ENCODE assay signal across 16 cellular contexts in the genomic region with DNA sequence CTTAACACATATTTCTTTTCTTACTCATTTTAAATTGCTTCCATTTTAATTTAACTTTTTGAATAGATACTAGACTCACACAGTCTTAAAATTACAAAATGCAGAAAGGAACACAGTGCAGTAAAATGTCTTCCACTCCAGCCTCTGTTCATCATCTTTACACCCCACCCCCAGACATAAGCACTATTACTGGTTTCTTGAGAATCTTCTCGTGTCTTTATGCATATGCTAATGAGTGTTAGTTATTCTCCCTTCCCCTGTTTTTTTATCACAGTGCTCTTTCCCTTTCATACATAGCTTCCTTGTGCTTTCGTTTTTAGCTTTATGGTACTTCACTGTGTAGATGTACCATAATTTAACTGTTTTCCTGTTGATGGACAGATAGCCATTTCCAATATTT. TPM values are rescaled to one million over a fixed set of nuclear protein-coding genes. Genes with fewer than 3 reads are reported as not detected.
DNase-seq lines count a peak whose midpoint lies in the region; ATAC-seq, FAIRE-seq and TF ChIP-seq lines count a peak whose summit lies in the region.
"Had no signal": no experiment of that assay in that cellular context is flagged by ENCODE, and none has a peak within 500 bp of the region (broad histone marks: within the 10 kb centered on the region; RNA-seq: fewer than 3 reads in every experiment).

No MANE protein-coding gene starts in this region.

- intact Hi-C loops in A673 (cut with micrococcal nuclease; ENCODE audit: unreplicated experiment) (no loop called here), K562 (cut with micrococcal nuclease) (no loop called here)

- H3K36me3 ChIP-seq in A673 (ENCODE audit: insufficient read depth, low read length, poor library complexity, severe bottlenecking): peaks cover 19% of the 10 kb centered on the region
- peaks cover 32% of the 10 kb centered on the region for H3K36me3 ChIP-seq in CD4-positive, CD25-positive, alpha-beta regulatory T cell (ENCODE audit: control insufficient read depth, insufficient read depth, low read length)
- H3K36me3 ChIP-seq in K562 (ENCODE audit: control insufficient read depth, insufficient read depth, low read length): peaks cover 56% of the 10 kb centered on the region

- CTCF ChIA-PET in A673 (lab: Charles Lee): no interaction called here
- CTCF ChIA-PET in K562 (lab: Yijun Ruan, JAX; ENCODE audit: low intra/inter-chr PET ratio): no interaction called here

- no peak for ATAC-seq in CD4-positive, CD25-positive, alpha-beta regulatory T cell (ENCODE audit: low read depth in 2 of 2)
- ATAC-seq in K562: peak; percentile 37; the same call in 1 of the 3 replicates
- ATAC-seq in GM21825 (IDR thresholded peaks at IDR 0.05; ENCODE audit: unreplicated experiment): no peak
- ATAC-seq: A549, HepG2 had no signal

- H3K27me3 ChIP-seq in A673 (replicated peaks; ENCODE audit: insufficient read depth, low read depth, low read length, poor library complexity) (no peaks in the 10 kb centered on the region), K562 (ENCODE audit: control insufficient read depth in 2 of 2, insufficient read depth in 2 of 2, low read length in 2 of 2) (no peaks in the 10 kb centered on the region)
- no peaks in the 10 kb centered on the region for H3K27me3 ChIP-seq in CD4-positive, CD25-positive, alpha-beta regulatory T cell (ENCODE audit: control insufficient read depth, insufficient read depth, low read length)
- H3K27me3 ChIP-seq: BLaER1 had no signal

- H3K79me2 ChIP-seq in K562 (ENCODE audit: control insufficient read depth, insufficient read depth, low read length): peaks cover 67% of the 10 kb centered on the region

- TF ChIP-seq RAD21 in K562 (CRISPR knock-in tag; conservative IDR thresholded peaks at IDR 0.05 in 1 of 2, IDR thresholded peaks at IDR 0.05 in 1 of 2): no peak

- TF ChIP-seq EP300 in K562 (IDR thresholded peaks at IDR 0.05; ENCODE audit: low read length): no peak

- H3K4me1 ChIP-seq in A673 (ENCODE audit: insufficient read depth, low read length, poor library complexity, severe bottlenecking) (peaks cover 9% of the 10 kb centered on the region), K562 (replicated peaks in 1 of 2; ENCODE audit: control insufficient read depth in 2 of 2, insufficient read depth in 2 of 2, low read length in 2 of 2) (no peaks in the 10 kb centered on the region)
- H3K4me1 ChIP-seq in CD4-positive, CD25-positive, alpha-beta regulatory T cell (ENCODE audit: control insufficient read depth, insufficient read depth, low read length, poor library complexity, severe bottlenecking): no peaks in the 10 kb centered on the region
- H3K4me1 ChIP-seq: A549, BLaER1 had no signal

- BruUV-seq in A673 (replicated peaks; lab: Mats Ljungman, UMichigan) (no TSS peak), K562 (replicated peaks; lab: Mats Ljungman, UMichigan) (no TSS peak)

- no peak for TF ChIP-seq POLR2A in K562 (conservative IDR thresholded peaks at IDR 0.05)

- peaks cover 69% of the 10 kb centered on the region for H3K4me1 Mint-ChIP-seq in activated T-cell treated with anti-CD3 and anti-CD28 coated beads, Interleukin-2, amount 50 U/mL, for 24 hours (ENCODE audit: low read depth)
- H3K4me1 Mint-ChIP-seq in CD4-positive, CD25-positive, alpha-beta regulatory T cell: peaks cover 25 to 72% (median 53%) of the 10 kb centered on the region in 4 donors

- no peak overlapping the region for H3K27ac ChIP-seq in A673 (ENCODE audit: low read depth, low read length, poor library complexity, severe bottlenecking)
- no peak overlapping the region for H3K27ac ChIP-seq in CD4-positive, CD25-positive, alpha-beta regulatory T cell (ENCODE audit: insufficient read depth, low read length, poor library complexity, severe bottlenecking)
- no peak overlapping the region for H3K27ac ChIP-seq in K562 (ENCODE audit: extremely low read depth, low read depth, low read length)
- H3K27ac ChIP-seq: A549, BLaER1 had no signal

- POLR2A ChIA-PET in A673 (lab: Charles Lee; ENCODE audit: low non-redundant PET) (interaction anchor here (0.6 kb wide), 1 partner anchor 10 kb away, joined by 3 read pairs; a partner anchor contains a TSS), K562 (lab: Yijun Ruan, JAX) (interaction anchor here (0.7 to 4.2 kb wide), 3 partner anchors 9 to 404 kb away, joined by 3 to 19 read pairs (median 5); a partner anchor contains a TSS)

- no peaks in the 10 kb centered on the region for H3K9me3 Mint-ChIP-seq in activated T-cell treated with anti-CD3 and anti-CD28 coated beads, Interleukin-2, amount 50 U/mL, for 24 hours
- peaks cover 0 to 6% (median 0%) of the 10 kb centered on the region in 7 donors for H3K9me3 Mint-ChIP-seq in CD4-positive, CD25-positive, alpha-beta regulatory T cell
- H3K9me3 Mint-ChIP-seq: HFFc6 had no signal

- no peak for TF ChIP-seq CTCF in A673 (conservative IDR thresholded peaks at IDR 0.05; ENCODE audit: low read depth, low read length)
- no peak for TF ChIP-seq CTCF in K562 (IDR thresholded peaks at IDR 0.05 in 2 of 3, conservative IDR thresholded peaks at IDR 0.05 in 1 of 3; ENCODE audit: insufficient read depth in 2 of 3, low read depth in 1 of 3, low read length in 3 of 3)

- peaks cover 80% of the 10 kb centered on the region for H3K36me3 Mint-ChIP-seq in activated T-cell treated with anti-CD3 and anti-CD28 coated beads, Interleukin-2, amount 50 U/mL, for 24 hours (ENCODE audit: low read depth)
- H3K36me3 Mint-ChIP-seq in CD4-positive, CD25-positive, alpha-beta regulatory T cell: peaks cover 51% of the 10 kb centered on the region

- peak overlapping the region; percentile 26 for H3K27ac Mint-ChIP-seq in activated T-cell treated with anti-CD3 and anti-CD28 coated beads, Interleukin-2, amount 50 U/mL, for 24 hours
- H3K27ac Mint-ChIP-seq in CD4-positive, CD25-positive, alpha-beta regulatory T cell: peak overlapping the region in 2 of 3 donors; percentile 29 to 31
- H3K27ac Mint-ChIP-seq: HFFc6 had no signal

- no peak overlapping the region for H3K4me3 Mint-ChIP-seq in activated T-cell treated with anti-CD3 and anti-CD28 coated beads, Interleukin-2, amount 50 U/mL, for 24 hours
- peak overlapping the region in 1 of 4 donors; percentile 6 for H3K4me3 Mint-ChIP-seq in CD4-positive, CD25-positive, alpha-beta regulatory T cell
- H3K4me3 Mint-ChIP-seq: HFFc6 had no signal

- in situ Hi-C loops in K562 (cut with MboI): no loop called here

- no peak for FAIRE-seq in K562 (lab: Jason Lieb, UNC)
- FAIRE-seq: A549, GM19239, H1, HepG2 had no signal

- H3K27me3 Mint-ChIP-seq in activated T-cell treated with anti-CD3 and anti-CD28 coated beads, Interleukin-2, amount 50 U/mL, for 24 hours: no peaks in the 10 kb centered on the region
- no peaks in the 10 kb centered on the region for H3K27me3 Mint-ChIP-seq in CD4-positive, CD25-positive, alpha-beta regulatory T cell

- no peaks in the 10 kb centered on the region for H4K20me1 ChIP-seq in K562 (replicated peaks; ENCODE audit: control insufficient read depth, insufficient read depth, low read length)

- H2AFZ ChIP-seq in K562 (ENCODE audit: low read depth, low read length): no peak overlapping the region

- H3K9me1 ChIP-seq in K562 (ENCODE audit: control insufficient read depth, insufficient read depth, low read length): no peaks in the 10 kb centered on the region

- WGBS in K562 (ENCODE audit: insufficient coverage, low coverage, missing lambda C conversion rate): 74% methylated on average over 2 of the region's 2 CpGs

- no peak overlapping the region for H3K4me2 ChIP-seq in K562 (ENCODE audit: insufficient read depth, low read length)
- H3K4me2 ChIP-seq: A549, BLaER1 had no signal

- H3K4me3 ChIP-seq in A673 (ENCODE audit: low read depth, low read length, poor library complexity, severe bottlenecking) (no peak overlapping the region), K562 (no peak overlapping the region)
- H3K4me3 ChIP-seq in CD4-positive, CD25-positive, alpha-beta regulatory T cell (ENCODE audit: low read depth, low read length): no peak overlapping the region
- H3K4me3 ChIP-seq: A549, BLaER1, HAP-1 had no signal

- DNase-seq in activated T-cell treated with anti-CD3 and anti-CD28 coated beads, Interleukin-2, amount 50 U/mL, for 24 hours: no peak
- DNase-seq in activated T-cell treated with anti-CD3 and anti-CD28 coated beads, Interleukin-2, amount 50 U/mL, for 48 hours: no peak
- DNase-seq in A673 (ENCODE audit: low spot score): peak; percentile 53
- peak in 1 of 3 donors; percentile 22 for DNase-seq in CD4-positive, CD25-positive, alpha-beta regulatory T cell
- no peak for DNase-seq in K562 (ENCODE audit: extremely low read depth in 1 of 4, low spot score in 3 of 4)
- DNase-seq: AML-193, DMS53, GF-D8, HFFc6 had no signal

- H3K9ac ChIP-seq in K562 (ENCODE audit: insufficient read depth in 1 of 2, low read depth in 2 of 2, low read length in 2 of 2): no peak overlapping the region
- H3K9ac ChIP-seq: BLaER1 had no signal

- H3K9me3 ChIP-seq in A673 (ENCODE audit: low read depth, low read length, poor library complexity, severe bottlenecking) (no peaks in the 10 kb centered on the region), K562 (replicated peaks; ENCODE audit: control insufficient read depth, insufficient read depth, low read depth, low read length) (no peaks in the 10 kb centered on the region)
- H3K9me3 ChIP-seq in CD4-positive, CD25-positive, alpha-beta regulatory T cell (ENCODE audit: control insufficient read depth in 2 of 2, low read length in 2 of 2): no peaks in the 10 kb centered on the region
- H3K9me3 ChIP-seq: A549, HAP-1 had no signal

RNA-seq across cellular contexts. Expression of a gene that starts 9.8 kb away (rescaled TPM):
- total RNA-seq in A673 (2021) (24.3 and 29.4 TPM in 2 replicates), K562 (2014; rRNA removed) (32.6 and 33.8 TPM in 2 replicates), K562 (2014; rRNA removed; fragmentation: Illumina TruSeq; extraction: Trizol) (64.7 and 73.9 TPM in 2 replicates), K562 (2015; rRNA removed; fragmentation: Illumina TruSeq; extraction: Trizol) (54.4 and 61.2 TPM in 2 replicates), K562 (2021) (38.5 and 46.4 TPM in 2 replicates)
- 6.6 TPM for total RNA-seq in CD4-positive, CD25-positive, alpha-beta regulatory T cell
- 10 to 100 TPM; 19.1 to 25.7 (median 22.9) TPM for polyA plus RNA-seq in CD4-positive, CD25-positive, alpha-beta regulatory T cell
- total RNA-seq in K562 (2011; cell fraction: chromatin; rRNA removed; ENCODE audit: low replicate concordance): 11.3 and 17.2 TPM in 2 replicates
- 7.4 and 9.3 TPM in 2 replicates for total RNA-seq in K562 (2011; cell fraction: nucleolus; rRNA removed)
- 14.2 and 25.6 TPM in 2 replicates for total RNA-seq in K562 (2011; cell fraction: nucleoplasm; rRNA removed)
- polyA plus RNA-seq in K562 (2011; rRNA removed) (34.0 and 48.7 TPM in 2 replicates), K562 (2014; fragmentation: Illumina TruSeq; extraction: Trizol) (48.6 and 55.2 TPM in 2 replicates), K562 (2014; fragmentation: Nextera tagmentation; extraction: Ambion mirVana) (100 to 1,000 TPM; 180 to 203 TPM), K562 (2014; rRNA removed) (61.6 and 75.1 TPM in 2 replicates)
- polyA plus RNA-seq in K562 (2011; cell fraction: cytosol; rRNA removed): 3.6 and 12.9 TPM in 2 replicates
- 3.1 and 6.0 TPM in 2 replicates for polyA plus RNA-seq in K562 (2011; cell fraction: nucleus; rRNA removed)
- polyA plus RNA-seq in K562 (2012): 31.9 and 61.8 TPM in 2 replicates
- 14.8 and 16.0 TPM in 2 replicates for polyA minus RNA-seq in K562 (2011; rRNA and poly(A)+ RNA removed)
- 4.3 and 6.0 TPM in 2 replicates for polyA minus RNA-seq in K562 (2011; cell fraction: cytosol; rRNA and poly(A)+ RNA removed)
- 5.5 and 7.6 TPM in 2 replicates for polyA minus RNA-seq in K562 (2011; cell fraction: nucleus; rRNA and poly(A)+ RNA removed)

RNA-seq across cellular contexts. Expression of a gene that starts 10.0 kb away (rescaled TPM):
- total RNA-seq in A673 (2021): 57.2 and 58.2 TPM in 2 replicates
- 75.5 TPM for total RNA-seq in CD4-positive, CD25-positive, alpha-beta regulatory T cell
- polyA plus RNA-seq in CD4-positive, CD25-positive, alpha-beta regulatory T cell: 10 to 100 TPM; 31.3 to 42.7 (median 36.9) TPM
- 61.0 and 92.1 TPM in 2 replicates for total RNA-seq in K562 (2011; cell fraction: chromatin; rRNA removed; ENCODE audit: low replicate concordance)
- 32.5 and 33.7 TPM in 2 replicates for total RNA-seq in K562 (2011; cell fraction: nucleolus; rRNA removed)
- 45.0 and 59.2 TPM in 2 replicates for total RNA-seq in K562 (2011; cell fraction: nucleoplasm; rRNA removed)
- total RNA-seq in K562 (2014; rRNA removed): 51.8 and 54.1 TPM in 2 replicates
- 41.2 and 49.8 TPM in 2 replicates for total RNA-seq in K562 (2014; rRNA removed; fragmentation: Illumina TruSeq; extraction: Trizol)
- 41.3 and 44.2 TPM in 2 replicates for total RNA-seq in K562 (2015; rRNA removed; fragmentation: Illumina TruSeq; extraction: Trizol)
- 44.5 and 54.0 TPM in 2 replicates for total RNA-seq in K562 (2021)
- 25.1 and 25.5 TPM in 2 replicates for polyA plus RNA-seq in K562 (2011; rRNA removed)
- 11.7 and 15.8 TPM in 2 replicates for polyA plus RNA-seq in K562 (2011; cell fraction: cytosol; rRNA removed)
- 76.2 and 81.9 TPM in 2 replicates for polyA plus RNA-seq in K562 (2011; cell fraction: nucleus; rRNA removed)
- 41.7 and 44.5 TPM in 2 replicates for polyA plus RNA-seq in K562 (2012)
- 54.4 and 54.7 TPM in 2 replicates for polyA plus RNA-seq in K562 (2014; fragmentation: Illumina TruSeq; extraction: Trizol)
- 1 to 10 TPM; 3.8 to 4.1 TPM for polyA plus RNA-seq in K562 (2014; fragmentation: Nextera tagmentation; extraction: Ambion mirVana)
- polyA plus RNA-seq in K562 (2014; rRNA removed): 33.8 and 42.4 TPM in 2 replicates
- polyA minus RNA-seq in K562 (2011; rRNA and poly(A)+ RNA removed): 30.9 and 32.3 TPM in 2 replicates
- polyA minus RNA-seq in K562 (2011; cell fraction: cytosol; rRNA and poly(A)+ RNA removed): 24.0 and 24.8 TPM in 2 replicates
- 34.9 and 53.4 TPM in 2 replicates for polyA minus RNA-seq in K562 (2011; cell fraction: nucleus; rRNA and poly(A)+ RNA removed)
